25 cellular contexts compared by ENCODE assay signal in genomic region chr11:85800595-85801342, GRCh38. TPM values are rescaled to one million over a fixed set of nuclear protein-coding genes. Genes with fewer than 3 reads are reported as not detected.
DNase-seq lines count a peak whose midpoint lies in the region; ATAC-seq and TF ChIP-seq lines count a peak whose summit lies in the region.
"Had no signal": no experiment of that assay in that cellular context is flagged by ENCODE, and none has a peak within 500 bp of the region (broad histone marks: within the 10 kb centered on the region; RNA-seq: fewer than 3 reads in every experiment).

No MANE protein-coding gene starts in this region.

- CTCF ChIA-PET in activated CD8-positive, alpha-beta memory T cell treated with anti-CD3 and anti-CD28 coated beads, Interleukin-2, amount 10 ng/mL, durations not matched to agents 7 days and 5 days (lab: Charles Lee) = no interaction called here
- CTCF ChIA-PET in MCF 10A (lab: Yijun Ruan, JAX) = interaction anchor here (1.0 kb wide), 1 partner anchor 25 kb away, joined by 4 read pairs; no protein-coding TSS in a partner anchor

- POLR2A ChIA-PET in MCF 10A (lab: Yijun Ruan, JAX) = no interaction called here

- no peaks in the 10 kb centered on the region for H3K27me3 Mint-ChIP-seq in activated CD8-positive, alpha-beta memory T cell treated with anti-CD3 and anti-CD28 coated beads, Interleukin-2, amount 10 ng/mL, durations not matched to agents 7 days and 5 days
- H3K27me3 Mint-ChIP-seq in central memory CD8-positive, alpha-beta T cell = no peaks in the 10 kb centered on the region
- H3K27me3 Mint-ChIP-seq in type B pancreatic cell = no peaks in the 10 kb centered on the region
- H3K27me3 Mint-ChIP-seq in MCF 10A (ENCODE audit: insufficient read depth, unreplicated experiment) = no peaks in the 10 kb centered on the region
- H3K27me3 Mint-ChIP-seq: CD4-positive, alpha-beta memory T cell had no signal

- H3K9me3 Mint-ChIP-seq in activated CD8-positive, alpha-beta memory T cell treated with anti-CD3 and anti-CD28 coated beads, Interleukin-2, amount 10 ng/mL, durations not matched to agents 7 days and 5 days (ENCODE audit: low read depth) = no peaks in the 10 kb centered on the region
- H3K9me3 Mint-ChIP-seq in central memory CD8-positive, alpha-beta T cell = no peaks in the 10 kb centered on the region
- H3K9me3 Mint-ChIP-seq in type B pancreatic cell (no peaks in the 10 kb centered on the region), MCF 10A (ENCODE audit: unreplicated experiment) (no peaks in the 10 kb centered on the region)

- BruUV-seq in MCF 10A (replicated peaks; lab: Mats Ljungman, UMichigan) = no TSS peak

- peaks cover 19% of the 10 kb centered on the region for H3K4me1 Mint-ChIP-seq in activated CD8-positive, alpha-beta memory T cell treated with anti-CD3 and anti-CD28 coated beads, Interleukin-2, amount 10 ng/mL, durations not matched to agents 7 days and 5 days
- peaks cover 64% of the 10 kb centered on the region for H3K4me1 Mint-ChIP-seq in central memory CD8-positive, alpha-beta T cell
- H3K4me1 Mint-ChIP-seq in type B pancreatic cell (ENCODE audit: unreplicated experiment) (no peaks in the 10 kb centered on the region), MCF 10A (ENCODE audit: insufficient read depth, unreplicated experiment) (no peaks in the 10 kb centered on the region)

- no peak overlapping the region for H3K27ac Mint-ChIP-seq in activated CD8-positive, alpha-beta memory T cell treated with anti-CD3 and anti-CD28 coated beads, Interleukin-2, amount 10 ng/mL, durations not matched to agents 7 days and 5 days
- H3K27ac Mint-ChIP-seq in central memory CD8-positive, alpha-beta T cell (ENCODE audit: low read depth) = peak overlapping the region; percentile 8
- H3K27ac Mint-ChIP-seq in type B pancreatic cell (peak overlapping the region; percentile 8), MCF 10A (ENCODE audit: low read depth, unreplicated experiment) (no peak overlapping the region)

- intact Hi-C loops in MCF 10A (cut with micrococcal nuclease) = no loop called here

- peaks cover 21% of the 10 kb centered on the region for H3K36me3 Mint-ChIP-seq in activated CD8-positive, alpha-beta memory T cell treated with anti-CD3 and anti-CD28 coated beads, Interleukin-2, amount 10 ng/mL, durations not matched to agents 7 days and 5 days
- peaks cover 2% of the 10 kb centered on the region for H3K36me3 Mint-ChIP-seq in central memory CD8-positive, alpha-beta T cell (ENCODE audit: insufficient read depth)
- H3K36me3 Mint-ChIP-seq in type B pancreatic cell = peaks cover 4% of the 10 kb centered on the region
- no peaks in the 10 kb centered on the region for H3K36me3 Mint-ChIP-seq in MCF 10A (ENCODE audit: insufficient read depth, unreplicated experiment)

- no peak overlapping the region for H3K4me3 Mint-ChIP-seq in activated CD8-positive, alpha-beta memory T cell treated with anti-CD3 and anti-CD28 coated beads, Interleukin-2, amount 10 ng/mL, durations not matched to agents 7 days and 5 days
- H3K4me3 Mint-ChIP-seq in central memory CD8-positive, alpha-beta T cell = no peak overlapping the region
- H3K4me3 Mint-ChIP-seq in type B pancreatic cell = no peak overlapping the region
- no peak overlapping the region for H3K4me3 Mint-ChIP-seq in MCF 10A (ENCODE audit: unreplicated experiment)

- peak; percentile 27 for ATAC-seq in activated CD8-positive, alpha-beta memory T cell treated with anti-CD3 and anti-CD28 coated beads, Interleukin-2, amount 10 ng/mL, durations not matched to agents 7 days and 5 days
- no peak for ATAC-seq in central memory CD8-positive, alpha-beta T cell (replicated peaks; ENCODE audit: extremely low read depth, poor library complexity, severe bottlenecking)
- ATAC-seq in HG02981 (IDR thresholded peaks at IDR 0.05; ENCODE audit: unreplicated experiment) = no peak
- ATAC-seq: HCT116, HepG2, K562, SK-N-SH treated with all-trans-retinoic acid at 6 μM for 48 hours had no signal

- no peak for TF ChIP-seq CTCF in type B pancreatic cell (conservative IDR thresholded peaks at IDR 0.05)
- no peak for TF ChIP-seq CTCF in MCF 10A (IDR thresholded peaks at IDR 0.05; ENCODE audit: unreplicated experiment)

- no peak for DNase-seq in activated CD8-positive, alpha-beta memory T cell treated with anti-CD3 and anti-CD28 coated beads, Interleukin-2, amount 10 ng/mL, durations not matched to agents 7 days and 5 days
- no peak for DNase-seq in activated CD8-positive, alpha-beta memory T cell treated with anti-CD3 and anti-CD28 coated beads for 24 hours
- no peak for DNase-seq in central memory CD8-positive, alpha-beta T cell (ENCODE audit: low spot score in 2 of 2)
- DNase-seq in mucosa of gallbladder (ENCODE audit: low spot score) (peak; percentile 45), type B pancreatic cell (ENCODE audit: extremely low spot score, unreplicated experiment) (no peak), MCF 10A (ENCODE audit: unreplicated experiment) (no peak), HT-29 (ENCODE audit: low spot score) (no peak)
- DNase-seq: ACHN; Calu3; CD4-positive, alpha-beta memory T cell; DMS153; GOT3; NCI-H1092; NCI-H1436; NCI-H2029 treated with DMSO at 0.1 percent for 48 hours; NCI-H226; NCI-H510A treated with DMSO at 0.1 percent for 48 hours; NCI-H748 treated with DMSO at 0.1 percent for 48 hours; NK-92 treated with Interleukin-12 subunit alpha and Interleukin-12 subunit beta, amount 100 ng/mL, for 24 hours had no signal

RNA-seq across cellular contexts. Expression of gene SYTL2, which starts 10.2 kb away (rescaled TPM):
- total RNA-seq in activated CD8-positive, alpha-beta memory T cell treated with anti-CD3 and anti-CD28 coated beads, Interleukin-2, amount 10 ng/mL, durations not matched to agents 7 days and 5 days = 10 to 100 TPM; 73.7 to 78.0 TPM
- 39.0 TPM for total RNA-seq in mucosa of gallbladder
- total RNA-seq in type B pancreatic cell (ENCODE audit: low replicate concordance) = 30.6 and 42.4 TPM in 2 replicates
- total RNA-seq in MCF 10A (2022) = 2.1 and 2.7 TPM in 2 replicates
- 16.6 and 18.7 TPM in 2 replicates for total RNA-seq in HT-29 (2014; rRNA removed; shearing (Covaris generic))

RNA-seq across cellular contexts. Expression of gene CCDC83, which starts 54.4 kb away (rescaled TPM):
- total RNA-seq in activated CD8-positive, alpha-beta memory T cell treated with anti-CD3 and anti-CD28 coated beads, Interleukin-2, amount 10 ng/mL, durations not matched to agents 7 days and 5 days = not detected
- total RNA-seq in mucosa of gallbladder (not detected), type B pancreatic cell (ENCODE audit: low replicate concordance) (not detected in 2 replicates), MCF 10A (2022) (not detected in 2 replicates)
- not detected in 2 replicates for total RNA-seq in HT-29 (2014; rRNA removed; shearing (Covaris generic))
- total RNA-seq: Calu3; CD4-positive, alpha-beta memory T cell; Daoy; HepG2; K562 had no signal

Comparison
In these comparisons a context has a peak if more than half of its experiments do, and no peak if none do; other contexts are left out.
1. H3K27ac Mint-ChIP-seq: peak in central memory CD8-positive, alpha-beta T cell (single experiment) and type B pancreatic cell (single experiment); none in activated CD8-positive, alpha-beta memory T cell treated with anti-CD3 and anti-CD28 coated beads, Interleukin-2, amount 10 ng/mL, durations not matched to agents 7 days and 5 days (single experiment) and MCF 10A (single experiment).